Comparison of ENCODE assay signal across 1 cellular context in the genomic region with DNA sequence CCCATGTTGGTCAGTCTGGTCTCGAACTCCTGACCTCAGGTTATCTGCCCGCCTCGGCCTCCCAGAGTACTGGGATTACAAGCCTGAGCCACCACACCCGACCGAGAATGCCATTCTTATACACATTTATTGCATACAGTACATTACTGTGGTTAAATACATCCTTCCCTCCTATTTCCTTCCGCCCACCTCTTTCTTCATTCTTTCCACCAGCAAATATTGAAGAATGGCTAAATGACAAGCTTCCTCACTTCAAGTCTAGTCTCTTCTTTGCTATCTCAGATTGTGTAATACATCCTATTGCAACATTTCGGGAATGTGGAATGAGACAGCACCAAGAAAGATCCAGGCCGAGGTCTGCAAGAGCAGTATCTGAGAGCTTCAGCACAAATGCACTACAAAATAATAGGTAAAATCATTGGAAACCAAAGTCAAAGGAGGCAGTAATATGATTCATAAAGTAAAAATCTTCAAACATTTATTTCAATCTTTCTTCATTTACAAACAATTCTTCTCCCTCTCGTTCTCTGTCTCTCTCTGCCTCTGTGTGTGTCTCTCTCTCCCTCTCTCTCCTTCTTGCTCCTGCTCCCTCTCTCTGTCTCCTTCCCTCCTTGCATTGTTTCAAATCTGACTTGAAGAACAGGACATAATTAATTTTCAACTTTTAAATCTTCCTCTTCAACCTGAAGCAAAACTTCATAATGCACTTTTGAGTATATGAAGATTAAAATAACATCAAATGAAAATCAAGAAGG.
TF ChIP-seq lines count a peak whose summit lies in the region.

No MANE protein-coding gene starts in this region.

TF ChIP-seq in HepG2, 621 proteins besides CTCF, POLR2A, EP300 and RAD21 (continued from another document and continues in another):
- TF ChIP-seq, protein P1, sequence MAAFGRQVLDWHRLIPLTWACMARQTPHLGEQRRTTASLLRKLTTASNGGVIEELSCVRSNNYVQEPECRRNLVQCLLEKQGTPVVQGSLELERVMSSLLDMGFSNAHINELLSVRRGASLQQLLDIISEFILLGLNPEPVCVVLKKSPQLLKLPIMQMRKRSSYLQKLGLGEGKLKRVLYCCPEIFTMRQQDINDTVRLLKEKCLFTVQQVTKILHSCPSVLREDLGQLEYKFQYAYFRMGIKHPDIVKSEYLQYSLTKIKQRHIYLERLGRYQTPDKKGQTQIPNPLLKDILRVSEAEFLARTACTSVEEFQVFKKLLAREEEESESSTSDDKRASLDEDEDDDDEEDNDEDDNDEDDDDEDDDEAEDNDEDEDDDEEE (CRISPR knock-in tag; IDR thresholded peaks at IDR 0.05): no peak
- TF ChIP-seq ZNF720 (CRISPR knock-in tag; IDR thresholded peaks at IDR 0.05): no peak
- peak; percentile 47; the same call in 1 of the 2 replicates for TF ChIP-seq ERF (CRISPR knock-in tag; IDR thresholded peaks at IDR 0.05)
- TF ChIP-seq TBX2 (CRISPR knock-in tag; IDR thresholded peaks at IDR 0.05; ENCODE audit: borderline replicate concordance): no peak
- TF ChIP-seq ZNF530 (CRISPR knock-in tag; IDR thresholded peaks at IDR 0.05; ENCODE audit: low read depth): no peak
- TF ChIP-seq, protein P2, sequence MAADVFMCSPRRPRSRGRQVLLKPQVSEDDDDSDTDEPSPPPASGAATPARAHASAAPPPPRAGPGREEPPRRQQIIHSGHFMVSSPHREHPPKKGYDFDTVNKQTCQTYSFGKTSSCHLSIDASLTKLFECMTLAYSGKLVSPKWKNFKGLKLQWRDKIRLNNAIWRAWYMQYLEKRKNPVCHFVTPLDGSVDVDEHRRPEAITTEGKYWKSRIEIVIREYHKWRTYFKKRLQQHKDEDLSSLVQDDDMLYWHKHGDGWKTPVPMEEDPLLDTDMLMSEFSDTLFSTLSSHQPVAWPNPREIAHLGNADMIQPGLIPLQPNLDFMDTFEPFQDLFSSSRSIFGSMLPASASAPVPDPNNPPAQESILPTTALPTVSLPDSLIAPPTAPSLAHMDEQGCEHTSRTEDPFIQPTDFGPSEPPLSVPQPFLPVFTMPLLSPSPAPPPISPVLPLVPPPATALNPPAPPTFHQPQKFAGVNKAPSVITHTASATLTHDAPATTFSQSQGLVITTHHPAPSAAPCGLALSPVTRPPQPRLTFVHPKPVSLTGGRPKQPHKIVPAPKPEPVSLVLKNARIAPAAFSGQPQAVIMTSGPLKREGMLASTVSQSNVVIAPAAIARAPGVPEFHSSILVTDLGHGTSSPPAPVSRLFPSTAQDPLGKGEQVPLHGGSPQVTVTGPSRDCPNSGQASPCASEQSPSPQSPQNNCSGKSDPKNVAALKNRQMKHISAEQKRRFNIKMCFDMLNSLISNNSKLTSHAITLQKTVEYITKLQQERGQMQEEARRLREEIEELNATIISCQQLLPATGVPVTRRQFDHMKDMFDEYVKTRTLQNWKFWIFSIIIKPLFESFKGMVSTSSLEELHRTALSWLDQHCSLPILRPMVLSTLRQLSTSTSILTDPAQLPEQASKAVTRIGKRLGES (CRISPR knock-in tag; IDR thresholded peaks at IDR 0.05; ENCODE audit: borderline replicate concordance): no peak
- no peak for TF ChIP-seq ELF1 (CRISPR knock-in tag; IDR thresholded peaks at IDR 0.05)
- TF ChIP-seq, protein P3, sequence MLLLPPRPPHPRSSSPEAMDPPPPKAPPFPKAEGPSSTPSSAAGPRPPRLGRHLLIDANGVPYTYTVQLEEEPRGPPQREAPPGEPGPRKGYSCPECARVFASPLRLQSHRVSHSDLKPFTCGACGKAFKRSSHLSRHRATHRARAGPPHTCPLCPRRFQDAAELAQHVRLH (CRISPR knock-in tag; IDR thresholded peaks at IDR 0.05; ENCODE audit: borderline replicate concordance, low read depth): no peak
- TF ChIP-seq ZFP36L1 (CRISPR knock-in tag; IDR thresholded peaks at IDR 0.05): no peak
- peak; percentile 94 for TF ChIP-seq SMAD3 (CRISPR knock-in tag; IDR thresholded peaks at IDR 0.05)
- TF ChIP-seq, protein P4, sequence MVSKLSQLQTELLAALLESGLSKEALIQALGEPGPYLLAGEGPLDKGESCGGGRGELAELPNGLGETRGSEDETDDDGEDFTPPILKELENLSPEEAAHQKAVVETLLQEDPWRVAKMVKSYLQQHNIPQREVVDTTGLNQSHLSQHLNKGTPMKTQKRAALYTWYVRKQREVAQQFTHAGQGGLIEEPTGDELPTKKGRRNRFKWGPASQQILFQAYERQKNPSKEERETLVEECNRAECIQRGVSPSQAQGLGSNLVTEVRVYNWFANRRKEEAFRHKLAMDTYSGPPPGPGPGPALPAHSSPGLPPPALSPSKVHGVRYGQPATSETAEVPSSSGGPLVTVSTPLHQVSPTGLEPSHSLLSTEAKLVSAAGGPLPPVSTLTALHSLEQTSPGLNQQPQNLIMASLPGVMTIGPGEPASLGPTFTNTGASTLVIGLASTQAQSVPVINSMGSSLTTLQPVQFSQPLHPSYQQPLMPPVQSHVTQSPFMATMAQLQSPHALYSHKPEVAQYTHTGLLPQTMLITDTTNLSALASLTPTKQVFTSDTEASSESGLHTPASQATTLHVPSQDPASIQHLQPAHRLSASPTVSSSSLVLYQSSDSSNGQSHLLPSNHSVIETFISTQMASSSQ (IDR thresholded peaks at IDR 0.05; ENCODE audit: low read depth): peak; percentile 40
- TF ChIP-seq, protein P4 (CRISPR knock-in tag; IDR thresholded peaks at IDR 0.05; ENCODE audit: borderline replicate concordance): peak; percentile 40; the same call in 1 of the 2 replicates
- no peak for TF ChIP-seq KDM3A (CRISPR knock-in tag; IDR thresholded peaks at IDR 0.05; ENCODE audit: low read depth)
- TF ChIP-seq, protein P5, sequence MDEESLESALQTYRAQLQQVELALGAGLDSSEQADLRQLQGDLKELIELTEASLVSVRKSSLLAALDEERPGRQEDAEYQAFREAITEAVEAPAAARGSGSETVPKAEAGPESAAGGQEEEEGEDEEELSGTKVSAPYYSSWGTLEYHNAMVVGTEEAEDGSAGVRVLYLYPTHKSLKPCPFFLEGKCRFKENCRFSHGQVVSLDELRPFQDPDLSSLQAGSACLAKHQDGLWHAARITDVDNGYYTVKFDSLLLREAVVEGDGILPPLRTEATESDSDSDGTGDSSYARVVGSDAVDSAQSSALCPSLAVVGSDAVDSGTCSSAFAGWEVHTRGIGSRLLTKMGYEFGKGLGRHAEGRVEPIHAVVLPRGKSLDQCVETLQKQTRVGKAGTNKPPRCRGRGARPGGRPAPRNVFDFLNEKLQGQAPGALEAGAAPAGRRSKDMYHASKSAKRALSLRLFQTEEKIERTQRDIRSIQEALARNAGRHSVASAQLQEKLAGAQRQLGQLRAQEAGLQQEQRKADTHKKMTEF (CRISPR knock-in tag; IDR thresholded peaks at IDR 0.05): peak; percentile 62; the same call in 1 of the 2 replicates
- peak; percentile 97 for TF ChIP-seq ZNF644 (CRISPR knock-in tag; IDR thresholded peaks at IDR 0.05; ENCODE audit: low read depth)
- TF ChIP-seq SCMH1 (CRISPR knock-in tag; IDR thresholded peaks at IDR 0.05; ENCODE audit: borderline replicate concordance): no peak
- TF ChIP-seq, protein P6, sequence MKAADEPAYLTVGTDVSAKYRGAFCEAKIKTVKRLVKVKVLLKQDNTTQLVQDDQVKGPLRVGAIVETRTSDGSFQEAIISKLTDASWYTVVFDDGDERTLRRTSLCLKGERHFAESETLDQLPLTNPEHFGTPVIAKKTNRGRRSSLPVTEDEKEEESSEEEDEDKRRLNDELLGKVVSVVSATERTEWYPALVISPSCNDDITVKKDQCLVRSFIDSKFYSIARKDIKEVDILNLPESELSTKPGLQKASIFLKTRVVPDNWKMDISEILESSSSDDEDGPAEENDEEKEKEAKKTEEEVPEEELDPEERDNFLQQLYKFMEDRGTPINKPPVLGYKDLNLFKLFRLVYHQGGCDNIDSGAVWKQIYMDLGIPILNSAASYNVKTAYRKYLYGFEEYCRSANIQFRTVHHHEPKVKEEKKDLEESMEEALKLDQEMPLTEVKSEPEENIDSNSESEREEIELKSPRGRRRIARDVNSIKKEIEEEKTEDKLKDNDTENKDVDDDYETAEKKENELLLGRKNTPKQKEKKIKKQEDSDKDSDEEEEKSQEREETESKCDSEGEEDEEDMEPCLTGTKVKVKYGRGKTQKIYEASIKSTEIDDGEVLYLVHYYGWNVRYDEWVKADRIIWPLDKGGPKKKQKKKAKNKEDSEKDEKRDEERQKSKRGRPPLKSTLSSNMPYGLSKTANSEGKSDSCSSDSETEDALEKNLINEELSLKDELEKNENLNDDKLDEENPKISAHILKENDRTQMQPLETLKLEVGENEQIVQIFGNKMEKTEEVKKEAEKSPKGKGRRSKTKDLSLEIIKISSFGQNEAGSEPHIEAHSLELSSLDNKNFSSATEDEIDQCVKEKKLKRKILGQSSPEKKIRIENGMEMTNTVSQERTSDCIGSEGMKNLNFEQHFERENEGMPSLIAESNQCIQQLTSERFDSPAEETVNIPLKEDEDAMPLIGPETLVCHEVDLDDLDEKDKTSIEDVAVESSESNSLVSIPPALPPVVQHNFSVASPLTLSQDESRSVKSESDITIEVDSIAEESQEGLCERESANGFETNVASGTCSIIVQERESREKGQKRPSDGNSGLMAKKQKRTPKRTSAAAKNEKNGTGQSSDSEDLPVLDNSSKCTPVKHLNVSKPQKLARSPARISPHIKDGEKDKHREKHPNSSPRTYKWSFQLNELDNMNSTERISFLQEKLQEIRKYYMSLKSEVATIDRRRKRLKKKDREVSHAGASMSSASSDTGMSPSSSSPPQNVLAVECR (CRISPR knock-in tag; IDR thresholded peaks at IDR 0.05; ENCODE audit: borderline replicate concordance): no peak
- TF ChIP-seq ZNF331 (CRISPR knock-in tag; IDR thresholded peaks at IDR 0.05): peak; percentile 94
- no peak for TF ChIP-seq RFX5 (IDR thresholded peaks at IDR 0.05; ENCODE audit: low read depth, low read length)
- no peak for TF ChIP-seq ZBTB7A (CRISPR knock-in tag; IDR thresholded peaks at IDR 0.05)
- TF ChIP-seq ZNF496 (CRISPR knock-in tag; IDR thresholded peaks at IDR 0.05; ENCODE audit: insufficient replicate concordance): no peak
- TF ChIP-seq, protein P7, sequence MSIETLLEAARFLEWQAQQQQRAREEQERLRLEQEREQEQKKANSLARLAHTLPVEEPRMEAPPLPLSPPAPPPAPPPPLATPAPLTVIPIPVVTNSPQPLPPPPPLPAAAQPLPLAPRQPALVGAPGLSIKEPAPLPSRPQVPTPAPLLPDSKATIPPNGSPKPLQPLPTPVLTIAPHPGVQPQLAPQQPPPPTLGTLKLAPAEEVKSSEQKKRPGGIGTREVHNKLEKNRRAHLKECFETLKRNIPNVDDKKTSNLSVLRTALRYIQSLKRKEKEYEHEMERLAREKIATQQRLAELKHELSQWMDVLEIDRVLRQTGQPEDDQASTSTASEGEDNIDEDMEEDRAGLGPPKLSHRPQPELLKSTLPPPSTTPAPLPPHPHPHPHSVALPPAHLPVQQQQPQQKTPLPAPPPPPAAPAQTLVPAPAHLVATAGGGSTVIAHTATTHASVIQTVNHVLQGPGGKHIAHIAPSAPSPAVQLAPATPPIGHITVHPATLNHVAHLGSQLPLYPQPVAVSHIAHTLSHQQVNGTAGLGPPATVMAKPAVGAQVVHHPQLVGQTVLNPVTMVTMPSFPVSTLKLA (IDR thresholded peaks at IDR 0.05): no peak
- TF ChIP-seq NFKBIZ (CRISPR knock-in tag; IDR thresholded peaks at IDR 0.05): no peak
- TF ChIP-seq, protein P8, sequence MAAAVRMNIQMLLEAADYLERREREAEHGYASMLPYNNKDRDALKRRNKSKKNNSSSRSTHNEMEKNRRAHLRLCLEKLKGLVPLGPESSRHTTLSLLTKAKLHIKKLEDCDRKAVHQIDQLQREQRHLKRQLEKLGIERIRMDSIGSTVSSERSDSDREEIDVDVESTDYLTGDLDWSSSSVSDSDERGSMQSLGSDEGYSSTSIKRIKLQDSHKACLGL (CRISPR knock-in tag; IDR thresholded peaks at IDR 0.05): no peak
- TF ChIP-seq, protein P9, sequence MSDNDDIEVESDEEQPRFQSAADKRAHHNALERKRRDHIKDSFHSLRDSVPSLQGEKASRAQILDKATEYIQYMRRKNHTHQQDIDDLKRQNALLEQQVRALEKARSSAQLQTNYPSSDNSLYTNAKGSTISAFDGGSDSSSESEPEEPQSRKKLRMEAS (IDR thresholded peaks at IDR 0.05): peak; percentile 29; the same call in 1 of the 2 replicates
- TF ChIP-seq ZNF264 (CRISPR knock-in tag; IDR thresholded peaks at IDR 0.05): no peak
- TF ChIP-seq PAF1 (CRISPR knock-in tag; IDR thresholded peaks at IDR 0.05): no peak
- TF ChIP-seq ZNF3 (CRISPR knock-in tag; IDR thresholded peaks at IDR 0.05): no peak
- peak; percentile 39; the same call in 1 of the 2 replicates for TF ChIP-seq CREM (IDR thresholded peaks at IDR 0.05)
- TF ChIP-seq CREM (CRISPR knock-in tag; IDR thresholded peaks at IDR 0.05): no peak
- no peak for TF ChIP-seq ZNF549 (CRISPR knock-in tag; IDR thresholded peaks at IDR 0.05)
- no peak for TF ChIP-seq ZBTB38 (CRISPR knock-in tag; IDR thresholded peaks at IDR 0.05)
- TF ChIP-seq ZNF296 (CRISPR knock-in tag; conservative IDR thresholded peaks at IDR 0.05): no peak
- 0 out of 2 replicates have a peak, but pooled peaks have one; percentile 24 for TF ChIP-seq GATAD1 (CRISPR knock-in tag; IDR thresholded peaks at IDR 0.05)
- peak; percentile 81 for TF ChIP-seq ETV5 (CRISPR knock-in tag; IDR thresholded peaks at IDR 0.05; ENCODE audit: borderline replicate concordance)
- TF ChIP-seq ZNF562 (CRISPR knock-in tag; IDR thresholded peaks at IDR 0.05; ENCODE audit: borderline replicate concordance): no peak
- no peak for TF ChIP-seq NR3C1 (CRISPR knock-in tag; IDR thresholded peaks at IDR 0.05)
- no peak for TF ChIP-seq ZNF382 (CRISPR knock-in tag; IDR thresholded peaks at IDR 0.05; ENCODE audit: borderline replicate concordance)
- no peak for TF ChIP-seq HNRNPUL1 (IDR thresholded peaks at IDR 0.05; ENCODE audit: low read depth, low read length)
- TF ChIP-seq KAT7 (CRISPR knock-in tag; IDR thresholded peaks at IDR 0.05; ENCODE audit: borderline replicate concordance): no peak
- TF ChIP-seq ZBTB3 (CRISPR knock-in tag; IDR thresholded peaks at IDR 0.05; ENCODE audit: borderline replicate concordance, low read depth): no peak
- TF ChIP-seq, protein P10, sequence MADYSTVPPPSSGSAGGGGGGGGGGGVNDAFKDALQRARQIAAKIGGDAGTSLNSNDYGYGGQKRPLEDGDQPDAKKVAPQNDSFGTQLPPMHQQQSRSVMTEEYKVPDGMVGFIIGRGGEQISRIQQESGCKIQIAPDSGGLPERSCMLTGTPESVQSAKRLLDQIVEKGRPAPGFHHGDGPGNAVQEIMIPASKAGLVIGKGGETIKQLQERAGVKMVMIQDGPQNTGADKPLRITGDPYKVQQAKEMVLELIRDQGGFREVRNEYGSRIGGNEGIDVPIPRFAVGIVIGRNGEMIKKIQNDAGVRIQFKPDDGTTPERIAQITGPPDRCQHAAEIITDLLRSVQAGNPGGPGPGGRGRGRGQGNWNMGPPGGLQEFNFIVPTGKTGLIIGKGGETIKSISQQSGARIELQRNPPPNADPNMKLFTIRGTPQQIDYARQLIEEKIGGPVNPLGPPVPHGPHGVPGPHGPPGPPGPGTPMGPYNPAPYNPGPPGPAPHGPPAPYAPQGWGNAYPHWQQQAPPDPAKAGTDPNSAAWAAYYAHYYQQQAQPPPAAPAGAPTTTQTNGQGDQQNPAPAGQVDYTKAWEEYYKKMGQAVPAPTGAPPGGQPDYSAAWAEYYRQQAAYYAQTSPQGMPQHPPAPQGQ (CRISPR knock-in tag; IDR thresholded peaks at IDR 0.05; ENCODE audit: borderline replicate concordance): no peak
